37 cellular contexts compared by ENCODE assay signal in the genomic region with DNA sequence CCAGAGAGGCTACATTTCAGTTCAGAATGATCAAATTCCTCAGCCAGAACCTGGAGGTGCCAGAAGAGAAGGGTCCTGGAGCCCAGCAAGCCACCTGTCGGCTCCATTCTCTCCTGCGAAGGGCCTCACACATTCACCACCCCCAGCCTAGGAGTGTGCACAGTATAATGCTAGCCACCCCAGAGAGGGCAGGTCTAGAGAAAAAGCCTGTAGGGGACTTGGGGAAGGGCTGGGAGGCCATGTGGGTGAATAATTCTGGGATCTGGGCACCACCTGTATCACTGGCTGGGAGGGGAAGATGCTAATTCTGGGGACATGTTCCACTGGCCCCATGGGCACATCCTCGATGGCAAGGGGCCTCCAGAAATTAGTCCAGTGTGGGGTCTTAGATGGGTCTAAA.
"Had no signal": no experiment of that assay in that cellular context is flagged by ENCODE, and none has a peak within 500 bp of the region (broad histone marks: within the 10 kb centered on the region; RNA-seq: fewer than 3 reads in every experiment).

No MANE protein-coding gene starts in this region.

- H3K27me3 Mint-ChIP-seq: central memory CD8-positive, alpha-beta T cell had no signal

- H3K4me3 Mint-ChIP-seq: activated B cell treated with CpG ODN at 0.5 μM for 24 hours; activated CD4-positive, alpha-beta memory T cell treated with anti-CD3 and anti-CD28 coated beads for 36 hours; activated CD4-positive, alpha-beta T cell treated with anti-CD3 and anti-CD28 coated beads, Interleukin-2, amount 10 ng/mL, durations not matched to agents 24 days and 14 days; activated CD8-positive, alpha-beta T cell treated with anti-CD3 and anti-CD28 coated beads for 36 hours; activated naive CD4-positive, alpha-beta T cell treated with anti-CD3 and anti-CD28 coated beads, Interleukin-2, amount 10 ng/mL, durations not matched to agents 7 days and 5 days; activated naive CD4-positive, alpha-beta T cell treated with anti-CD3 and anti-CD28 coated beads, Interleukin-2, amount 50 U/mL, for 24 hours; activated naive CD8-positive, alpha-beta T cell; activated naive CD8-positive, alpha-beta T cell treated with anti-CD3 and anti-CD28 coated beads, Interleukin-2, amount 10 ng/mL, durations not matched to agents 7 days and 5 days; activated naive CD8-positive, alpha-beta T cell treated with anti-CD3 and anti-CD28 coated beads, Interleukin-2, amount 50 U/mL, for 24 hours; activated T-cell treated with anti-CD3 and anti-CD28 coated beads, Interleukin-2, amount 50 U/mL, for 4 hours; activated T-cell treated with anti-CD3 and anti-CD28 coated beads, Interleukin-2, amount 50 U/mL, for 72 hours; activated T-helper 1 cell treated with anti-CD3 and anti-CD28 coated beads, Interleukin-12 subunit alpha, Interleukin-12 subunit beta, Interleukin-2, Interleukin-4 antibody, amounts not matched to agents 30 ng/mL and 10 ng/mL and 1 ng/mL, durations not matched to agents 14 hours and 24 hours and 36 hours; brain; central memory CD8-positive, alpha-beta T cell; T-helper 1 cell treated with Interleukin-12 subunit alpha and Interleukin-12 subunit beta and Interleukin-4 antibody, amounts not matched to agents 30 μg/mL and 1 μg/mL, for 36 hours; T-helper 2 cell treated with Interferon-gamma antibody and Interleukin-4, amounts not matched to agents 5 μg/mL and 100 μg/mL, for 36 hours had no signal

- H3K27ac ChIP-seq: ascending aorta, cardiac muscle cell, VCaP had no signal

- H3K9me3 ChIP-seq: ascending aorta had no signal

- ATAC-seq: activated CD8-positive, alpha-beta T cell treated with anti-CD3 and anti-CD28 coated beads for 36 hours; activated naive CD8-positive, alpha-beta T cell treated with anti-CD3 and anti-CD28 coated beads, Interleukin-2, amount 50 U/mL, for 24 hours; activated T-cell treated with anti-CD3 and anti-CD28 coated beads, Interleukin-2, amount 50 U/mL, for 4 hours; activated T-cell treated with anti-CD3 and anti-CD28 coated beads, Interleukin-2, amount 50 U/mL, for 72 hours had no signal

- H3K4me1 ChIP-seq: ascending aorta had no signal

- H3K36me3 Mint-ChIP-seq: activated CD4-positive, alpha-beta memory T cell treated with anti-CD3 and anti-CD28 coated beads for 36 hours; activated naive CD4-positive, alpha-beta T cell treated with anti-CD3 and anti-CD28 coated beads, Interleukin-2, amount 10 ng/mL, durations not matched to agents 7 days and 5 days; activated naive CD4-positive, alpha-beta T cell treated with anti-CD3 and anti-CD28 coated beads, Interleukin-2, amount 50 U/mL, for 24 hours; activated naive CD8-positive, alpha-beta T cell; activated naive CD8-positive, alpha-beta T cell treated with anti-CD3 and anti-CD28 coated beads, Interleukin-2, amount 10 ng/mL, durations not matched to agents 7 days and 5 days; brain had no signal

- H3K9me3 Mint-ChIP-seq: activated B cell treated with CpG ODN at 0.5 μM for 24 hours; activated CD4-positive, alpha-beta memory T cell treated with anti-CD3 and anti-CD28 coated beads for 36 hours; activated CD4-positive, alpha-beta T cell treated with anti-CD3 and anti-CD28 coated beads, Interleukin-2, amount 10 ng/mL, durations not matched to agents 24 days and 14 days; activated CD8-positive, alpha-beta T cell treated with anti-CD3 and anti-CD28 coated beads for 36 hours; activated naive CD4-positive, alpha-beta T cell treated with anti-CD3 and anti-CD28 coated beads, Interleukin-2, amount 10 ng/mL, durations not matched to agents 7 days and 5 days; activated naive CD4-positive, alpha-beta T cell treated with anti-CD3 and anti-CD28 coated beads, Interleukin-2, amount 50 U/mL, for 24 hours; activated naive CD8-positive, alpha-beta T cell treated with anti-CD3 and anti-CD28 coated beads, Interleukin-2, amount 10 ng/mL, durations not matched to agents 7 days and 5 days; activated naive CD8-positive, alpha-beta T cell treated with anti-CD3 and anti-CD28 coated beads, Interleukin-2, amount 50 U/mL, for 24 hours; activated T-cell treated with anti-CD3 and anti-CD28 coated beads, Interleukin-2, amount 50 U/mL, for 4 hours; activated T-cell treated with anti-CD3 and anti-CD28 coated beads, Interleukin-2, amount 50 U/mL, for 72 hours; activated T-helper 1 cell treated with anti-CD3 and anti-CD28 coated beads, Interleukin-12 subunit alpha, Interleukin-12 subunit beta, Interleukin-2, Interleukin-4 antibody, amounts not matched to agents 30 ng/mL and 10 ng/mL and 1 ng/mL, durations not matched to agents 14 hours and 24 hours and 36 hours; activated T-helper 2 cell treated with anti-CD3 and anti-CD28 coated beads, Interferon-gamma antibody, Interleukin-2, Interleukin-4, amounts not matched to agents 10 μg/mL and 5 μg/mL and 100 μg/mL, durations not matched to agents 14 hours and 24 hours and 36 hours; brain; central memory CD8-positive, alpha-beta T cell; T-helper 1 cell treated with Interleukin-12 subunit alpha and Interleukin-12 subunit beta and Interleukin-4 antibody, amounts not matched to agents 30 μg/mL and 1 μg/mL, for 36 hours; T-helper 2 cell treated with Interferon-gamma antibody and Interleukin-4, amounts not matched to agents 5 μg/mL and 100 μg/mL, for 36 hours had no signal

- H3K4me1 Mint-ChIP-seq: activated B cell treated with CpG ODN at 0.5 μM for 24 hours; activated CD4-positive, alpha-beta T cell treated with anti-CD3 and anti-CD28 coated beads, Interleukin-2, amount 10 ng/mL, durations not matched to agents 24 days and 14 days; activated naive CD4-positive, alpha-beta T cell treated with anti-CD3 and anti-CD28 coated beads, Interleukin-2, amount 10 ng/mL, durations not matched to agents 7 days and 5 days; activated naive CD4-positive, alpha-beta T cell treated with anti-CD3 and anti-CD28 coated beads, Interleukin-2, amount 50 U/mL, for 24 hours; activated naive CD8-positive, alpha-beta T cell treated with anti-CD3 and anti-CD28 coated beads, Interleukin-2, amount 10 ng/mL, durations not matched to agents 7 days and 5 days; activated naive CD8-positive, alpha-beta T cell treated with anti-CD3 and anti-CD28 coated beads, Interleukin-2, amount 50 U/mL, for 24 hours; brain; central memory CD8-positive, alpha-beta T cell had no signal

- H3K36me3 ChIP-seq: ascending aorta, cardiac muscle cell had no signal

- H3K27ac Mint-ChIP-seq: activated B cell treated with CpG ODN at 0.5 μM for 24 hours; activated CD4-positive, alpha-beta memory T cell treated with anti-CD3 and anti-CD28 coated beads for 36 hours; activated CD4-positive, alpha-beta T cell treated with anti-CD3 and anti-CD28 coated beads, Interleukin-2, amount 10 ng/mL, durations not matched to agents 24 days and 14 days; activated CD8-positive, alpha-beta T cell treated with anti-CD3 and anti-CD28 coated beads for 36 hours; activated naive CD4-positive, alpha-beta T cell treated with anti-CD3 and anti-CD28 coated beads, Interleukin-2, amount 10 ng/mL, durations not matched to agents 7 days and 5 days; activated naive CD4-positive, alpha-beta T cell treated with anti-CD3 and anti-CD28 coated beads, Interleukin-2, amount 50 U/mL, for 24 hours; activated naive CD8-positive, alpha-beta T cell; activated naive CD8-positive, alpha-beta T cell treated with anti-CD3 and anti-CD28 coated beads, Interleukin-2, amount 10 ng/mL, durations not matched to agents 7 days and 5 days; activated naive CD8-positive, alpha-beta T cell treated with anti-CD3 and anti-CD28 coated beads, Interleukin-2, amount 50 U/mL, for 24 hours; activated T-cell treated with anti-CD3 and anti-CD28 coated beads, Interleukin-2, amount 50 U/mL, for 72 hours; activated T-helper 1 cell treated with anti-CD3 and anti-CD28 coated beads, Interleukin-12 subunit alpha, Interleukin-12 subunit beta, Interleukin-2, Interleukin-4 antibody, amounts not matched to agents 30 ng/mL and 10 ng/mL and 1 ng/mL, durations not matched to agents 14 hours and 24 hours and 36 hours; activated T-helper 2 cell treated with anti-CD3 and anti-CD28 coated beads, Interferon-gamma antibody, Interleukin-2, Interleukin-4, amounts not matched to agents 10 μg/mL and 5 μg/mL and 100 μg/mL, durations not matched to agents 14 hours and 24 hours and 36 hours; brain; T-helper 1 cell treated with Interleukin-12 subunit alpha and Interleukin-12 subunit beta and Interleukin-4 antibody, amounts not matched to agents 30 μg/mL and 1 μg/mL, for 36 hours; T-helper 2 cell treated with Interferon-gamma antibody and Interleukin-4, amounts not matched to agents 5 μg/mL and 100 μg/mL, for 36 hours had no signal

- H3K4me3 ChIP-seq: ascending aorta, cardiac muscle cell had no signal

- DNase-seq: activated B cell treated with CpG ODN at 0.5 μM for 24 hours; activated CD4-positive, alpha-beta memory T cell treated with anti-CD3 and anti-CD28 coated beads for 36 hours; activated CD4-positive, alpha-beta T cell treated with anti-CD3 and anti-CD28 coated beads for 4 hours; activated CD4-positive, alpha-beta T cell treated with anti-CD3 and anti-CD28 coated beads, Interleukin-2, amount 10 ng/mL, durations not matched to agents 24 days and 14 days; activated CD4-positive, alpha-beta T cell treated with anti-CD3 and anti-CD28 coated beads, Interleukin-2, amount 50 U/mL, for 1 hour; activated CD4-positive, alpha-beta T cell treated with anti-CD3 and anti-CD28 coated beads, Interleukin-2, amount 50 U/mL, for 4 hours; activated CD4-positive, CD25-positive, alpha-beta regulatory T cell treated with anti-CD3 and anti-CD28 coated beads, Interleukin-2, amount 50 U/mL, for 72 hours; activated CD8-positive, alpha-beta memory T cell treated with anti-CD3 and anti-CD28 coated beads, Interleukin-2, amount 50 U/mL, for 4 hours; activated CD8-positive, alpha-beta T cell treated with anti-CD3 and anti-CD28 coated beads for 36 hours; activated effector memory CD4-positive, alpha-beta T cell treated with Interleukin-2 at 50 U/mL for 16 hours; activated gamma-delta T cell; activated naive CD4-positive, alpha-beta T cell treated with anti-CD3 and anti-CD28 coated beads, Interleukin-2, amount 10 ng/mL, durations not matched to agents 7 days and 5 days; activated naive CD4-positive, alpha-beta T cell treated with Interleukin-2 at 50 U/mL for 16 hours; activated naive CD8-positive, alpha-beta T cell treated with anti-CD3 and anti-CD28 coated beads, Interleukin-2, amount 10 ng/mL, durations not matched to agents 7 days and 5 days; activated naive CD8-positive, alpha-beta T cell treated with anti-CD3 and anti-CD28 coated beads, Interleukin-2, amount 50 U/mL, for 24 hours; activated T-cell treated with anti-CD3 and anti-CD28 coated beads for 4 hours; activated T-cell treated with anti-CD3 and anti-CD28 coated beads, Interleukin-2, amount 50 U/mL, for 1 hour; activated T-cell treated with anti-CD3 and anti-CD28 coated beads, Interleukin-2, amount 50 U/mL, for 4 hours; activated T-cell treated with anti-CD3 and anti-CD28 coated beads, Interleukin-2, amount 50 U/mL, for 72 hours; amygdala; anterior cingulate cortex; caudate nucleus; SW 1271; T-helper 1 cell; T-helper 2 cell; T-helper 9 cell had no signal

- H3K27me3 ChIP-seq: ascending aorta, cardiac muscle cell had no signal
